In genomic region chr4:6988016-6988715, GRCh38 we compare ENCODE assay signal across 8 cellular contexts. TPM values are rescaled to one million over a fixed set of nuclear protein-coding genes. Genes with fewer than 3 reads are reported as not detected.
A peak's percentile ranks its signal among the peaks of the same experiment; 100 is the strongest.
DNase-seq lines count a peak whose midpoint lies in the region; ATAC-seq, FAIRE-seq and TF ChIP-seq lines count a peak whose summit lies in the region.

No MANE protein-coding gene starts in this region.

- intact Hi-C loops in GM12878 (cut with micrococcal nuclease; ENCODE audit: unreplicated experiment) = loop anchor here (5.0 to 10.0 kb wide), 4 partner anchors 81 to 271 kb away; partner anchors contain the start of genes BLOC1S4, KIAA0232 and TBC1D14

- TF ChIP-seq RAD21 in GM12878 (IDR thresholded peaks at IDR 0.05; ENCODE audit: insufficient read depth, low read depth, low read length) = no peak

- CTCF ChIA-PET in GM12878 (lab: Yijun Ruan, JAX) = interaction anchor here (1.0 to 3.3 kb wide), 6 partner anchors 14 to 93 kb away, joined by 3 to 24 read pairs (median 14); partner anchors contain the start of genes GRPEL1, TADA2B and TBC1D14

- H3K4me3 ChIP-seq in GM12878 = peak overlapping the region; percentile 85

- no peaks in the 10 kb centered on the region for H3K27me3 ChIP-seq in GM12878 (replicated peaks in 1 of 2; ENCODE audit: control insufficient read depth in 2 of 2, insufficient read depth in 2 of 2, low read length in 1 of 2)

- no peak for DNase-seq in stimulated activated naive CD8-positive, alpha-beta T cell treated with anti-CD3 and anti-CD28 coated beads, Interleukin-15, Interleukin-2, amounts not matched to agents 100 U/mL and 50 U/mL, for 24 hours
- no peak for DNase-seq in GM12878 (ENCODE audit: low read depth, low spot score)
- peak; percentile 16 to 29 for DNase-seq in lung microvascular endothelial cell (ENCODE audit: low read depth in 2 of 2)
- DNase-seq in SKM-1 treated with dmso at 0.1 percent for 144 hours (lab: John Stamatoyannopoulos, UW; ENCODE audit: unreplicated experiment) = no peak
- no peak for DNase-seq in Ammon's horn (ENCODE audit: low spot score)
- DNase-seq in UCSD-AML1 (lab: John Stamatoyannopoulos, UW; ENCODE audit: unreplicated experiment) = no peak

- POLR2A ChIA-PET in GM12878 (lab: Charles Lee) = interaction anchor here (0.7 to 2.5 kb wide), 3 partner anchors 23 to 55 kb away, joined by 3 to 13 read pairs (median 5); partner anchors contain the start of gene TADA2B

- no peak for ATAC-seq in stimulated activated naive CD8-positive, alpha-beta T cell treated with anti-CD3 and anti-CD28 coated beads, Interleukin-15, Interleukin-2, amounts not matched to agents 100 U/mL and 50 U/mL, for 24 hours
- ATAC-seq in GM12878 (peak; percentile 10), HG02852 (IDR thresholded peaks at IDR 0.05; ENCODE audit: unreplicated experiment) (no peak)

- peak overlapping the region; percentile 95 for H3K4me3 Mint-ChIP-seq in stimulated activated naive CD8-positive, alpha-beta T cell treated with anti-CD3 and anti-CD28 coated beads, Interleukin-15, Interleukin-2, amounts not matched to agents 100 ng/mL and 50 ng/mL, for 24 hours

- H4K20me1 ChIP-seq in GM12878 (ENCODE audit: control insufficient read depth, insufficient read depth) = no peaks in the 10 kb centered on the region

- no peak overlapping the region for H3K27ac Mint-ChIP-seq in stimulated activated naive CD8-positive, alpha-beta T cell treated with anti-CD3 and anti-CD28 coated beads, Interleukin-15, Interleukin-2, amounts not matched to agents 100 ng/mL and 50 ng/mL, for 24 hours

- peaks cover 30% of the 10 kb centered on the region for H3K4me1 ChIP-seq in GM12878 (ENCODE audit: control insufficient read depth, insufficient read depth, low read length)

- SMC1A ChIA-PET in GM12878 (lab: Charles Lee; ENCODE audit: uncharacterized antibody, unreplicated experiment) = interaction anchor here (0.8 to 2.9 kb wide), 5 partner anchors 14 to 83 kb away, joined by 3 to 14 read pairs (median 4); partner anchors contain the start of gene TBC1D14

- 0 out of 4 replicates have a peak, but pooled peaks cover 0 to under 1% of the 10 kb centered on the region in 2 experiments for H3K36me3 ChIP-seq in GM12878 (ENCODE audit: control insufficient read depth in 2 of 2, insufficient read depth in 2 of 2, low read length in 1 of 2)

- peaks cover 87% of the 10 kb centered on the region for H3K4me1 Mint-ChIP-seq in stimulated activated naive CD8-positive, alpha-beta T cell treated with anti-CD3 and anti-CD28 coated beads, Interleukin-15, Interleukin-2, amounts not matched to agents 100 ng/mL and 50 ng/mL, for 24 hours (ENCODE audit: low read depth)

- no peaks in the 10 kb centered on the region for H3K27me3 Mint-ChIP-seq in stimulated activated naive CD8-positive, alpha-beta T cell treated with anti-CD3 and anti-CD28 coated beads, Interleukin-15, Interleukin-2, amounts not matched to agents 100 ng/mL and 50 ng/mL, for 24 hours

- H3K9me3 Mint-ChIP-seq in stimulated activated naive CD8-positive, alpha-beta T cell treated with anti-CD3 and anti-CD28 coated beads, Interleukin-15, Interleukin-2, amounts not matched to agents 100 ng/mL and 50 ng/mL, for 24 hours = no peaks in the 10 kb centered on the region

- 63% methylated on average over 13 of the region's 13 CpGs for WGBS in GM12878 (ENCODE audit: insufficient coverage, insufficient replicate concordance, low lambda C conversion rate, missing lambda C conversion rate)

- TF ChIP-seq POLR2A in GM12878 (IDR thresholded peaks at IDR 0.05; ENCODE audit: low read depth, low read length) = no peak

- H2AFZ ChIP-seq in GM12878 (ENCODE audit: control insufficient read depth, low read depth, low read length) = no peak overlapping the region

- RAD21 ChIA-PET in GM12878 (lab: Charles Lee; ENCODE audit: unreplicated experiment) = interaction anchor here (1.4 to 2.9 kb wide), 6 partner anchors 25 to 210 kb away, joined by 3 to 13 read pairs (median 4); partner anchors contain the start of genes TADA2B and TBC1D14

- no peak for TF ChIP-seq EP300 in GM12878 (IDR thresholded peaks at IDR 0.05; ENCODE audit: borderline replicate concordance in 1 of 2, control insufficient read depth in 1 of 2, low read depth in 2 of 2, low read length in 2 of 2)

- FAIRE-seq in GM12878 (lab: Jason Lieb, UNC) = no peak

- BruUV-seq in GM12878 (replicated peaks; lab: Mats Ljungman, UMichigan) = no TSS peak

- H3K9ac ChIP-seq in GM12878 (ENCODE audit: control insufficient read depth, insufficient read depth, low read length) = peak overlapping the region; percentile 57

- H3K4me2 ChIP-seq in GM12878 (ENCODE audit: control insufficient read depth, insufficient read depth) = peak overlapping the region; percentile 75

- 0 out of 2 replicates have a peak overlapping the region, but pooled peaks have one; percentile 28 for H3K27ac ChIP-seq in GM12878 (ENCODE audit: control insufficient read depth, insufficient read depth)

- H3K36me3 Mint-ChIP-seq in stimulated activated naive CD8-positive, alpha-beta T cell treated with anti-CD3 and anti-CD28 coated beads, Interleukin-15, Interleukin-2, amounts not matched to agents 100 ng/mL and 50 ng/mL, for 24 hours (ENCODE audit: low read depth) = peaks cover 11% of the 10 kb centered on the region

- TF ChIP-seq CTCF in GM12878 (IDR thresholded peaks at IDR 0.05 in 2 of 3, conservative IDR thresholded peaks at IDR 0.05 in 1 of 3; ENCODE audit: control insufficient read depth in 2 of 3, extremely low read depth in 1 of 3, insufficient read depth in 1 of 3, low read depth in 3 of 3, low read length in 3 of 3) = no peak

- in situ Hi-C loops in GM12878 (cut with MboI) = no loop called here

- H3K79me2 ChIP-seq in GM12878 (ENCODE audit: control insufficient read depth, insufficient read depth, low read length) = peaks cover 40% of the 10 kb centered on the region

- no peaks in the 10 kb centered on the region for H3K9me3 ChIP-seq in GM12878 (replicated peaks; ENCODE audit: control insufficient read depth, insufficient read depth, low read length)

TF ChIP-seq in GM12878, 131 proteins besides CTCF, POLR2A, EP300 and RAD21 (continues in another document):
- TF ChIP-seq TCF3 (IDR thresholded peaks at IDR 0.05; ENCODE audit: borderline replicate concordance, insufficient read depth, low read depth, low read length) (no peak), RCOR1 (conservative IDR thresholded peaks at IDR 0.05; ENCODE audit: low read depth, low read length) (no peak), ATF7 (IDR thresholded peaks at IDR 0.05; ENCODE audit: low read depth) (no peak), MEF2B (IDR thresholded peaks at IDR 0.05; ENCODE audit: partially characterized antibody, poor library complexity, severe bottlenecking) (no peak), WRNIP1 (IDR thresholded peaks at IDR 0.05; ENCODE audit: borderline replicate concordance, low read depth, low read length) (no peak), RELB (IDR thresholded peaks at IDR 0.05; ENCODE audit: low read depth) (no peak), PAX8 (IDR thresholded peaks at IDR 0.05) (no peak), E2F4 (IDR thresholded peaks at IDR 0.05; ENCODE audit: low read depth, low read length) (no peak)

RNA-seq across cellular contexts. Expression of gene TADA2B, which starts 55.0 kb away (rescaled TPM):
- 9.2 and 10.5 TPM in 2 replicates for total RNA-seq in GM12878 (2013; cell fraction: nucleolus; rRNA removed)
- 8.9 and 9.0 TPM in 2 replicates for total RNA-seq in GM12878 (2014; rRNA removed)
- total RNA-seq in GM12878 (2014; rRNA removed; fragmentation: Illumina TruSeq; extraction: Trizol) = 6.7 and 6.9 TPM in 2 replicates
- total RNA-seq in GM12878 (2021) = 12.0 TPM in 2 replicates
- polyA plus RNA-seq in GM12878 (2011; ENCODE audit: low read depth) = 5.4 TPM
- 3.7 and 4.3 TPM in 2 replicates for polyA plus RNA-seq in GM12878 (2011; rRNA removed)
- polyA plus RNA-seq in GM12878 (2011; cell fraction: cytosol; rRNA removed) = 5.5 and 6.6 TPM in 2 replicates
- 9.5 and 13.3 TPM in 2 replicates for polyA plus RNA-seq in GM12878 (2011; cell fraction: nucleus; rRNA removed)
- 6.8 and 9.0 TPM in 2 replicates for polyA plus RNA-seq in GM12878 (2012)
- polyA plus RNA-seq in GM12878 (2014; fragmentation: Illumina TruSeq; extraction: Trizol) = 6.6 and 7.2 TPM in 2 replicates
- 1 to 10 TPM in 1 of 2 experiments, under 1 TPM in 1; 0.66 to 1.2 TPM for polyA plus RNA-seq in GM12878 (2014; fragmentation: Nextera tagmentation; extraction: Ambion mirVana)
- 7.7 and 7.9 TPM in 2 replicates for polyA plus RNA-seq in GM12878 (2014; rRNA removed)
- polyA plus RNA-seq in GM12878 (2016; fragmentation: Nextera tagmentation; extraction: Ambion mirVana) = 1 to 10 TPM; 1.1 to 1.3 TPM
- 4.1 and 7.7 TPM in 2 replicates for polyA minus RNA-seq in GM12878 (2011; rRNA and poly(A)+ RNA removed)
- 5.0 and 5.9 TPM in 2 replicates for polyA minus RNA-seq in GM12878 (2011; cell fraction: cytosol; rRNA and poly(A)+ RNA removed)
- 4.4 and 8.4 TPM in 2 replicates for polyA minus RNA-seq in GM12878 (2011; cell fraction: nucleus; rRNA and poly(A)+ RNA removed)
- total RNA-seq in lung microvascular endothelial cell = 6.1 and 9.5 TPM in 2 replicates

Comparison
In these comparisons a context has a peak if more than half of its experiments do, and no peak if none do; other contexts are left out.
1. DNase-seq: peak in lung microvascular endothelial cell (2 of 2); none in stimulated activated naive CD8-positive, alpha-beta T cell treated with anti-CD3 and anti-CD28 coated beads, Interleukin-15, Interleukin-2, amounts not matched to agents 100 U/mL and 50 U/mL, for 24 hours (single experiment), GM12878 (single experiment), SKM-1 treated with dmso at 0.1 percent for 144 hours (single experiment), Ammon's horn (single experiment) and UCSD-AML1 (single experiment).